In the genomic region with DNA sequence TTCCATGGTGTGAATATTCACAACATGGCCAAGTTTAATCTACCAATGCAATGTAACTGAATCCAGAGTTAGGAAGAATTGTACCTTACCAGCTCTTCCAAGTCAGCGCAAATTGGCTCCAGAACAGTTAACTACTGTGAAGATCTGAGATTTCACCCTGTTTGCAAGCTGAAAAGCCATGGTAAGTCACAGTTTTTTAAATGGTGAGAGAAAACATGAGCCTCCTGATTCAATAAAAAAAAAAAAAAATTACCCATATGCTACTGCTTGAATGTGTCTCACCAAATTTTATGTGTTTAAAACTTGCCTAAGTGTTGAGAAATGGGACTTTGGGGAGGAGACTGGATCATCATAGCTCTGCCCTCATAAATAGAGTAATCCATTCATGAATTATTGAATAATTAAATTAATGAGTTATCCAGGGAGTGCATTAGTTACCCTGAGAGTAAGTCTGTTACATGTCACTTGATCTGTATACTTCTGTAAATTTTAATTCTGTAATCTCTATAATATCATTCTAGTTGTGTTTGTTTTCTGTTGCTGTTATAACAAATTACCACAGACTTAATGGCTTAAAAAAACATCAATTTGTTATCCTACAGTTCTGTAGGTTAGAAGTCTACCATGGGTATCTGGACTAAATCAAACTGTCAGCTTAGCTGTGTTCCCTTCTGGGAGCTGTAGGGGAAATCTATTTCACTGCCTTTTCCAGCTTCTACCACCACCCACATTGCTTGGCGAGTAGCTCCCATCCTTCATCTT, we compare ENCODE assay signal across 26 cellular contexts.
"Had no signal": no experiment of that assay in that cellular context is flagged by ENCODE, and none has a peak within 500 bp of the region (broad histone marks: within the 10 kb centered on the region; RNA-seq: fewer than 3 reads in every experiment).

No MANE protein-coding gene starts in this region.

- H3K4me1 ChIP-seq: body of pancreas had no signal

- H3K27me3 ChIP-seq: body of pancreas had no signal

- H3K27ac ChIP-seq: body of pancreas, WERI-Rb-1 had no signal

- ATAC-seq: activated CD4-positive, CD25-positive, alpha-beta regulatory T cell treated with anti-CD3 and anti-CD28 coated beads, Interleukin-2, amount 50 U/mL, for 24 hours; activated CD8-positive, alpha-beta T cell treated with anti-CD3 and anti-CD28 coated beads for 36 hours; activated T-cell treated with anti-CD3 and anti-CD28 coated beads, Interleukin-2, amount 50 U/mL, for 4 hours; activated T-helper 17 cell treated with anti-CD3 and anti-CD28 coated beads, Interleukin-2, amount 50 U/mL, for 72 hours; body of pancreas; esophagus mucosa; T-helper 17 cell had no signal

- H3K4me3 ChIP-seq: body of pancreas had no signal

- H3K36me3 ChIP-seq: WERI-Rb-1 had no signal

- DNase-seq: activated B cell treated with CpG ODN at 0.5 μM for 24 hours; activated CD4-positive, alpha-beta T cell treated with anti-CD3 and anti-CD28 coated beads for 48 hours; activated CD4-positive, alpha-beta T cell treated with anti-CD3 and anti-CD28 coated beads, Interleukin-2, amount 50 U/mL, for 1 hour; activated CD4-positive, alpha-beta T cell treated with anti-CD3 and anti-CD28 coated beads, Interleukin-2, amount 50 U/mL, for 48 hours; activated CD8-positive, alpha-beta memory T cell treated with anti-CD3 and anti-CD28 coated beads for 24 hours; activated CD8-positive, alpha-beta T cell treated with anti-CD3 and anti-CD28 coated beads for 36 hours; activated effector memory CD4-positive, alpha-beta T cell treated with Interleukin-2 at 50 U/mL for 16 hours; activated gamma-delta T cell treated with Interleukin-2 at 50 U/mL for 16 hours; activated naive CD4-positive, alpha-beta T cell treated with anti-CD3 and anti-CD28 coated beads, Interleukin-2, amount 50 U/mL, for 16 hours; activated naive CD4-positive, alpha-beta T cell treated with Interleukin-2 at 50 U/mL for 16 hours; activated T-cell treated with anti-CD3 and anti-CD28 coated beads, Interleukin-2, amount 50 U/mL, for 4 hours; amygdala; aorta; body of pancreas; caudate nucleus; cortex of kidney; dermis blood vessel endothelial cell; effector CD4-positive, alpha-beta T cell; foreskin fibroblast; head of caudate nucleus; T-helper 17 cell; T1000; WERI-Rb-1 had no signal

- H3K9me3 ChIP-seq: body of pancreas had no signal
